In the genomic region with DNA sequence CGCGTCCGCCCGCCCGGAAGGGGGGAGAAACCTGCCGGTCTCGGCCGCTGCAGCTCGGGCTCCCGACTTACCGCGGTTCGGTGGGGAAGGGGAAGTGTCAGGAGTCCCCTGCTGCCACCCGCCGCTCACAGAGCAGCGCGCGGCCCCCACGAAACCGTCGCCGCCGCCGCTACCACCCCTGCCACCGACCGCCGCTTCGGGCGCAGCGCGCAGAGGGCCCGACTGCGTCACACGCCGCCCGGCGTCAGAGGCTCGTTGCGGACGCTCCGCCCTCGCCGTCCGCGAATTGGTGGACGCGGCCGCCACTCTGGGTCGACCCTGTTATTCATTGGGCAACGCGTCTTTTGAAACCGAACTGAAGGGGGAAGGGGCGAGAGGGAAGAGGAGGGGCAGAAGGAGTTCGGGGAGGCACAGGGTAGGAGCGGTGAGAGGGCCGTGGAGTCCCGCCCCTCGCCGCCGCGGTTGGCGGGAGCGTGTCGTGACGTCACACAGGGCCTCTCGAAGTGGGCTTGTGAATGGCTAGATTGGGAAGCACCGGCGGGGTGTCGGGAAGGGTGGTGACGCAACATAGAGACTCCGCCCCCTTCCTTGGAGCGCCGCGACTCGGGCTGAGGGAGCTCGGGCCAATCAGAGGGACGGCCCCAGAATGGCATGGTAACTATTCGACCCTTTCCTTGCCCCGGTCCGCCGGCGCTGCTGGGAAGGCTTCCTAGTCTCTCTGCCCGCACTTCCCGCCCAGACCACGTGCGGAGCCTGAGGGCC, we compare ENCODE assay signal across 1 cellular context.
TF ChIP-seq lines count a peak whose summit lies in the region.

NUP98 (minus strand) TSS at position 226 of the 762 bp plus-strand sequence. CDS start 15,437 bp downstream, outside the sequence.

TF ChIP-seq in K562, 482 proteins besides CTCF, POLR2A, EP300 and RAD21 (continued from another document and continues in another):
- TF ChIP-seq CEBPZ (IDR thresholded peaks at IDR 0.05; ENCODE audit: borderline replicate concordance, low read depth, low read length) (peak; percentile 42; the same call in 1 of the 2 replicates), SMAD4 (CRISPR knock-in tag; conservative IDR thresholded peaks at IDR 0.05) (peak; percentile 55; the same call in 1 of the 2 replicates), SIN3A (IDR thresholded peaks at IDR 0.05; ENCODE audit: borderline replicate concordance in 2 of 2, control insufficient read depth in 1 of 2, low read depth in 2 of 2, low read length in 2 of 2) (peak; percentile 44 to 80; a peak in 3 of 4 replicates), EP400 (IDR thresholded peaks at IDR 0.05) (peak; percentile 89; the same call in 1 of the 2 replicates), TAF1 (IDR thresholded peaks at IDR 0.05; ENCODE audit: control insufficient read depth, extremely low read depth, insufficient read depth, low read length, severe bottlenecking) (peak; percentile 69), ZBTB1 (CRISPR knock-in tag; IDR thresholded peaks at IDR 0.05; ENCODE audit: borderline replicate concordance, low read depth) (peak; percentile 51; the same call in 1 of the 2 replicates), GMEB1 (CRISPR knock-in tag; IDR thresholded peaks at IDR 0.05) (peak; percentile 95), SP2 (IDR thresholded peaks at IDR 0.05; ENCODE audit: extremely low read depth, low read depth, low read length, poor library complexity, severe bottlenecking) (peak; percentile 77), CC2D1A (IDR thresholded peaks at IDR 0.05) (no peak), PML (IDR thresholded peaks at IDR 0.05; ENCODE audit: low read length) (peak; percentile 60; the same call in 1 of the 2 replicates), CREB1 (IDR thresholded peaks at IDR 0.05) (peak; percentile 97), CREB1 (CRISPR knock-in tag; IDR thresholded peaks at IDR 0.05) (peak; percentile 98), SRSF3 (IDR thresholded peaks at IDR 0.05; ENCODE audit: insufficient read depth, low read length) (0 out of 2 replicates have a peak, but pooled peaks have one; percentile 25), SMARCE1 (IDR thresholded peaks at IDR 0.05) (no peak), RBM22 (IDR thresholded peaks at IDR 0.05; ENCODE audit: low read depth, low read length, poor library complexity, severe bottlenecking) (peak; percentile 78), GATA2 (CRISPR knock-in tag; IDR thresholded peaks at IDR 0.05) (no peak), PCBP1 (IDR thresholded peaks at IDR 0.05; ENCODE audit: low read depth, low read length, poor library complexity, severe bottlenecking) (peak; percentile 84), MYNN (IDR thresholded peaks at IDR 0.05) (0 out of 2 replicates have a peak, but pooled peaks have one; percentile 11), MYNN (CRISPR knock-in tag; IDR thresholded peaks at IDR 0.05) (no peak), ELF1 (tag; IDR thresholded peaks at IDR 0.05) (peak; percentile 79), TCF7 (IDR thresholded peaks at IDR 0.05; ENCODE audit: borderline replicate concordance) (peak; percentile 17), ADNP (tag; IDR thresholded peaks at IDR 0.05) (no peak)
- TF ChIP-seq, protein P1, sequence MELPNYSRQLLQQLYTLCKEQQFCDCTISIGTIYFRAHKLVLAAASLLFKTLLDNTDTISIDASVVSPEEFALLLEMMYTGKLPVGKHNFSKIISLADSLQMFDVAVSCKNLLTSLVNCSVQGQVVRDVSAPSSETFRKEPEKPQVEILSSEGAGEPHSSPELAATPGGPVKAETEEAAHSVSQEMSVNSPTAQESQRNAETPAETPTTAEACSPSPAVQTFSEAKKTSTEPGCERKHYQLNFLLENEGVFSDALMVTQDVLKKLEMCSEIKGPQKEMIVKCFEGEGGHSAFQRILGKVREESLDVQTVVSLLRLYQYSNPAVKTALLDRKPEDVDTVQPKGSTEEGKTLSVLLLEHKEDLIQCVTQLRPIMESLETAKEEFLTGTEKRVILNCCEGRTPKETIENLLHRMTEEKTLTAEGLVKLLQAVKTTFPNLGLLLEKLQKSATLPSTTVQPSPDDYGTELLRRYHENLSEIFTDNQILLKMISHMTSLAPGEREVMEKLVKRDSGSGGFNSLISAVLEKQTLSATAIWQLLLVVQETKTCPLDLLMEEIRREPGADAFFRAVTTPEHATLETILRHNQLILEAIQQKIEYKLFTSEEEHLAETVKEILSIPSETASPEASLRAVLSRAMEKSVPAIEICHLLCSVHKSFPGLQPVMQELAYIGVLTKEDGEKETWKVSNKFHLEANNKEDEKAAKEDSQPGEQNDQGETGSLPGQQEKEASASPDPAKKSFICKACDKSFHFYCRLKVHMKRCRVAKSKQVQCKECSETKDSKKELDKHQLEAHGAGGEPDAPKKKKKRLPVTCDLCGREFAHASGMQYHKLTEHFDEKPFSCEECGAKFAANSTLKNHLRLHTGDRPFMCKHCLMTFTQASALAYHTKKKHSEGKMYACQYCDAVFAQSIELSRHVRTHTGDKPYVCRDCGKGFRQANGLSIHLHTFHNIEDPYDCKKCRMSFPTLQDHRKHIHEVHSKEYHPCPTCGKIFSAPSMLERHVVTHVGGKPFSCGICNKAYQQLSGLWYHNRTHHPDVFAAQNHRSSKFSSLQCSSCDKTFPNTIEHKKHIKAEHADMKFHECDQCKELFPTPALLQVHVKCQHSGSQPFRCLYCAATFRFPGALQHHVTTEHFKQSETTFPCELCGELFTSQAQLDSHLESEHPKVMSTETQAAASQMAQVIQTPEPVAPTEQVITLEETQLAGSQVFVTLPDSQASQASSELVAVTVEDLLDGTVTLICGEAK (IDR thresholded peaks at IDR 0.05): peak; percentile 41; the same call in 1 of the 2 replicates
- TF ChIP-seq, protein P1 (CRISPR knock-in tag; IDR thresholded peaks at IDR 0.05): no peak
- TF ChIP-seq, protein P2, sequence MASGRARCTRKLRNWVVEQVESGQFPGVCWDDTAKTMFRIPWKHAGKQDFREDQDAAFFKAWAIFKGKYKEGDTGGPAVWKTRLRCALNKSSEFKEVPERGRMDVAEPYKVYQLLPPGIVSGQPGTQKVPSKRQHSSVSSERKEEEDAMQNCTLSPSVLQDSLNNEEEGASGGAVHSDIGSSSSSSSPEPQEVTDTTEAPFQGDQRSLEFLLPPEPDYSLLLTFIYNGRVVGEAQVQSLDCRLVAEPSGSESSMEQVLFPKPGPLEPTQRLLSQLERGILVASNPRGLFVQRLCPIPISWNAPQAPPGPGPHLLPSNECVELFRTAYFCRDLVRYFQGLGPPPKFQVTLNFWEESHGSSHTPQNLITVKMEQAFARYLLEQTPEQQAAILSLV (tag; IDR thresholded peaks at IDR 0.05): peak; percentile 56; the same call in 1 of the 2 replicates
- TF ChIP-seq, protein P3, sequence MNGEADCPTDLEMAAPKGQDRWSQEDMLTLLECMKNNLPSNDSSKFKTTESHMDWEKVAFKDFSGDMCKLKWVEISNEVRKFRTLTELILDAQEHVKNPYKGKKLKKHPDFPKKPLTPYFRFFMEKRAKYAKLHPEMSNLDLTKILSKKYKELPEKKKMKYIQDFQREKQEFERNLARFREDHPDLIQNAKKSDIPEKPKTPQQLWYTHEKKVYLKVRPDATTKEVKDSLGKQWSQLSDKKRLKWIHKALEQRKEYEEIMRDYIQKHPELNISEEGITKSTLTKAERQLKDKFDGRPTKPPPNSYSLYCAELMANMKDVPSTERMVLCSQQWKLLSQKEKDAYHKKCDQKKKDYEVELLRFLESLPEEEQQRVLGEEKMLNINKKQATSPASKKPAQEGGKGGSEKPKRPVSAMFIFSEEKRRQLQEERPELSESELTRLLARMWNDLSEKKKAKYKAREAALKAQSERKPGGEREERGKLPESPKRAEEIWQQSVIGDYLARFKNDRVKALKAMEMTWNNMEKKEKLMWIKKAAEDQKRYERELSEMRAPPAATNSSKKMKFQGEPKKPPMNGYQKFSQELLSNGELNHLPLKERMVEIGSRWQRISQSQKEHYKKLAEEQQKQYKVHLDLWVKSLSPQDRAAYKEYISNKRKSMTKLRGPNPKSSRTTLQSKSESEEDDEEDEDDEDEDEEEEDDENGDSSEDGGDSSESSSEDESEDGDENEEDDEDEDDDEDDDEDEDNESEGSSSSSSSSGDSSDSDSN (IDR thresholded peaks at IDR 0.05; ENCODE audit: borderline replicate concordance in 1 of 2, low read depth in 2 of 2, low read length in 2 of 2): 0 out of 4 replicates have a peak, but pooled peaks of 1 of the 2 experiments have one; percentile 18
- TF ChIP-seq, protein P4, sequence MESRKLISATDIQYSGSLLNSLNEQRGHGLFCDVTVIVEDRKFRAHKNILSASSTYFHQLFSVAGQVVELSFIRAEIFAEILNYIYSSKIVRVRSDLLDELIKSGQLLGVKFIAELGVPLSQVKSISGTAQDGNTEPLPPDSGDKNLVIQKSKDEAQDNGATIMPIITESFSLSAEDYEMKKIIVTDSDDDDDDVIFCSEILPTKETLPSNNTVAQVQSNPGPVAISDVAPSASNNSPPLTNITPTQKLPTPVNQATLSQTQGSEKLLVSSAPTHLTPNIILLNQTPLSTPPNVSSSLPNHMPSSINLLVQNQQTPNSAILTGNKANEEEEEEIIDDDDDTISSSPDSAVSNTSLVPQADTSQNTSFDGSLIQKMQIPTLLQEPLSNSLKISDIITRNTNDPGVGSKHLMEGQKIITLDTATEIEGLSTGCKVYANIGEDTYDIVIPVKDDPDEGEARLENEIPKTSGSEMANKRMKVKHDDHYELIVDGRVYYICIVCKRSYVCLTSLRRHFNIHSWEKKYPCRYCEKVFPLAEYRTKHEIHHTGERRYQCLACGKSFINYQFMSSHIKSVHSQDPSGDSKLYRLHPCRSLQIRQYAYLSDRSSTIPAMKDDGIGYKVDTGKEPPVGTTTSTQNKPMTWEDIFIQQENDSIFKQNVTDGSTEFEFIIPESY (CRISPR knock-in tag; IDR thresholded peaks at IDR 0.05): no peak; the same call in 1 of the 2 replicates
